ENCODE assay signal across 27 cellular contexts in genomic region chr10:78382047-78382446, GRCh38.
DNase-seq lines count a peak whose midpoint lies in the region; ATAC-seq, FAIRE-seq and TF ChIP-seq lines count a peak whose summit lies in the region.
"Had no signal": no experiment of that assay in that cellular context is flagged by ENCODE, and none has a peak within 500 bp of the region (broad histone marks: within the 10 kb centered on the region; RNA-seq: fewer than 3 reads in every experiment).

No MANE protein-coding gene starts in this region.

- TF ChIP-seq RAD21 in K562 (CRISPR knock-in tag; conservative IDR thresholded peaks at IDR 0.05 in 1 of 2, IDR thresholded peaks at IDR 0.05 in 1 of 2), result no peak

- no peaks in the 10 kb centered on the region for H3K9me3 Mint-ChIP-seq in natural killer cell treated with Interleukin-12 subunit alpha and Interleukin-12 subunit beta and Interleukin-15 and Interleukin-18, amount 100 ng/mL, for 72 hours
- no peaks in the 10 kb centered on the region for H3K9me3 Mint-ChIP-seq in natural killer cell
- H3K9me3 Mint-ChIP-seq in activated naive CD4-positive, alpha-beta T cell treated with anti-CD3 and anti-CD28 coated beads, Interleukin-2, amount 50 U/mL, for 72 hours, result no peaks in the 10 kb centered on the region
- H3K9me3 Mint-ChIP-seq: CD4-positive, alpha-beta memory T cell had no signal

- H3K36me3 Mint-ChIP-seq in natural killer cell treated with Interleukin-12 subunit alpha and Interleukin-12 subunit beta and Interleukin-15 and Interleukin-18, amount 100 ng/mL, for 72 hours, result no peaks in the 10 kb centered on the region
- H3K36me3 Mint-ChIP-seq in natural killer cell, result no peaks in the 10 kb centered on the region
- no peaks in the 10 kb centered on the region for H3K36me3 Mint-ChIP-seq in activated naive CD4-positive, alpha-beta T cell treated with anti-CD3 and anti-CD28 coated beads, Interleukin-2, amount 50 U/mL, for 72 hours
- H3K36me3 Mint-ChIP-seq: CD14-positive monocyte; CD4-positive, alpha-beta memory T cell; CD4-positive, CD25-positive, alpha-beta regulatory T cell had no signal

- H3K27me3 ChIP-seq in K562 (ENCODE audit: control insufficient read depth in 2 of 2, insufficient read depth in 2 of 2, low read length in 2 of 2), result peaks cover 0 to 8% of the 10 kb centered on the region in 2 experiments; a peak in 2 of 5 replicates
- H3K27me3 ChIP-seq: BE2C, BLaER1 had no signal

- no peak overlapping the region for H3K9ac ChIP-seq in K562 (ENCODE audit: insufficient read depth in 1 of 2, low read depth in 2 of 2, low read length in 2 of 2)
- H3K9ac ChIP-seq: BLaER1 had no signal

- no peak overlapping the region for H3K27ac Mint-ChIP-seq in natural killer cell treated with Interleukin-12 subunit alpha and Interleukin-12 subunit beta and Interleukin-15 and Interleukin-18, amount 100 ng/mL, for 72 hours
- no peak overlapping the region for H3K27ac Mint-ChIP-seq in natural killer cell
- no peak overlapping the region for H3K27ac Mint-ChIP-seq in activated naive CD4-positive, alpha-beta T cell treated with anti-CD3 and anti-CD28 coated beads, Interleukin-2, amount 50 U/mL, for 72 hours
- H3K27ac Mint-ChIP-seq: CD14-positive monocyte; CD4-positive, alpha-beta memory T cell; CD4-positive, CD25-positive, alpha-beta regulatory T cell; CD8-positive, alpha-beta memory T cell had no signal

- H3K4me2 ChIP-seq in K562 (ENCODE audit: insufficient read depth, low read length), result no peak overlapping the region
- H3K4me2 ChIP-seq: BLaER1 had no signal

- no peak overlapping the region for H3K27ac ChIP-seq in K562 (ENCODE audit: extremely low read depth, low read depth, low read length)
- H3K27ac ChIP-seq in cingulate gyrus (ENCODE audit: low read depth, low read length), result peak overlapping the region; percentile 21
- peak overlapping the region; percentile 28 for H3K27ac ChIP-seq in temporal lobe (ENCODE audit: low read depth, low read length)
- H3K27ac ChIP-seq: BLaER1 had no signal

- no peak for ATAC-seq in natural killer cell treated with Interleukin-12 subunit alpha and Interleukin-12 subunit beta and Interleukin-15 and Interleukin-18, amount 100 ng/mL, for 72 hours
- no peak for ATAC-seq in natural killer cell
- ATAC-seq in K562, result no peak
- no peak for ATAC-seq in HG03025 (IDR thresholded peaks at IDR 0.05; ENCODE audit: low FRiP score, unreplicated experiment)
- no peak for ATAC-seq in activated naive CD4-positive, alpha-beta T cell treated with anti-CD3 and anti-CD28 coated beads, Interleukin-2, amount 50 U/mL, for 72 hours

- TF ChIP-seq CTCF in natural killer cell (IDR thresholded peaks at IDR 0.05), result no peak
- no peak for TF ChIP-seq CTCF in K562 (IDR thresholded peaks at IDR 0.05 in 2 of 3, conservative IDR thresholded peaks at IDR 0.05 in 1 of 3; ENCODE audit: insufficient read depth in 2 of 3, low read depth in 1 of 3, low read length in 3 of 3)

- DNase-seq in natural killer cell treated with Interleukin-12 subunit alpha and Interleukin-12 subunit beta and Interleukin-15 and Interleukin-18, amount 100 ng/mL, for 72 hours (ENCODE audit: low spot score), result peak; percentile 5
- DNase-seq in natural killer cell, result no peak
- DNase-seq in K562 (ENCODE audit: extremely low read depth in 1 of 4, low spot score in 3 of 4), result no peak
- DNase-seq in activated naive CD4-positive, alpha-beta T cell treated with anti-CD3 and anti-CD28 coated beads, Interleukin-2, amount 50 U/mL, for 72 hours (ENCODE audit: low spot score in 2 of 2), result no peak
- no peak for DNase-seq in NCI-H2107 (lab: John Stamatoyannopoulos, UW)
- DNase-seq: 8988T; ACHN; BE2C; CD4-positive, alpha-beta memory T cell; CD4-positive, CD25-positive, alpha-beta regulatory T cell; CD8-positive, alpha-beta memory T cell; COR-L47; DMS 273 treated with DMSO at 0.1 percent for 48 hours; DMS153; DMS53; DMS79; DND-41; EL; GDM1 had no signal

- H3K4me1 Mint-ChIP-seq in natural killer cell treated with Interleukin-12 subunit alpha and Interleukin-12 subunit beta and Interleukin-15 and Interleukin-18, amount 100 ng/mL, for 72 hours (ENCODE audit: low read depth in 2 of 2), result no peaks in the 10 kb centered on the region
- H3K4me1 Mint-ChIP-seq in natural killer cell, result no peaks in the 10 kb centered on the region
- H3K4me1 Mint-ChIP-seq: CD14-positive monocyte; CD4-positive, alpha-beta memory T cell; CD4-positive, CD25-positive, alpha-beta regulatory T cell; CD8-positive, alpha-beta memory T cell had no signal

- TF ChIP-seq EP300 in K562 (IDR thresholded peaks at IDR 0.05; ENCODE audit: low read length), result no peak

- no peak overlapping the region for H3K4me3 ChIP-seq in K562
- H3K4me3 ChIP-seq: BLaER1 had no signal

- 2% methylated on average over 5 of the region's 5 CpGs for WGBS in K562 (ENCODE audit: insufficient coverage, low coverage, missing lambda C conversion rate)

- H3K27me3 Mint-ChIP-seq in natural killer cell treated with Interleukin-12 subunit alpha and Interleukin-12 subunit beta and Interleukin-15 and Interleukin-18, amount 100 ng/mL, for 72 hours, result peaks cover 12 to 27% of the 10 kb centered on the region in 2 donors
- peaks cover under 1 to 15% of the 10 kb centered on the region in 2 donors for H3K27me3 Mint-ChIP-seq in natural killer cell (ENCODE audit: low read depth in 2 of 2)

- peaks cover 4% of the 10 kb centered on the region; the same call in 1 of the 2 replicates for H4K20me1 ChIP-seq in K562 (replicated peaks; ENCODE audit: control insufficient read depth, insufficient read depth, low read length)
- H4K20me1 ChIP-seq: BLaER1 had no signal

- no peaks in the 10 kb centered on the region for H3K36me3 ChIP-seq in K562 (ENCODE audit: control insufficient read depth, insufficient read depth, low read length)
- H3K36me3 ChIP-seq: BE2C, BLaER1 had no signal

- TF ChIP-seq POLR2A in K562 (conservative IDR thresholded peaks at IDR 0.05), result no peak

- intact Hi-C loops in natural killer cell (cut with micrococcal nuclease) (no loop called here), K562 (cut with micrococcal nuclease) (no loop called here)

- no peaks in the 10 kb centered on the region for H3K9me3 ChIP-seq in K562 (replicated peaks; ENCODE audit: control insufficient read depth, insufficient read depth, low read depth, low read length)
- H3K9me3 ChIP-seq: BE2C had no signal

- no peaks in the 10 kb centered on the region for H3K4me1 ChIP-seq in K562 (replicated peaks in 1 of 2; ENCODE audit: control insufficient read depth in 2 of 2, insufficient read depth in 2 of 2, low read length in 2 of 2)
- H3K4me1 ChIP-seq: BE2C, BLaER1 had no signal

- CTCF ChIA-PET in K562 (lab: Yijun Ruan, JAX; ENCODE audit: low intra/inter-chr PET ratio), result no interaction called here

- no peaks in the 10 kb centered on the region for H3K79me2 ChIP-seq in K562 (ENCODE audit: control insufficient read depth, insufficient read depth, low read length)

- no peaks in the 10 kb centered on the region for H3K9me1 ChIP-seq in K562 (ENCODE audit: control insufficient read depth, insufficient read depth, low read length)

- POLR2A ChIA-PET in K562 (lab: Yijun Ruan, JAX), result no interaction called here

- H2AFZ ChIP-seq in K562 (ENCODE audit: low read depth, low read length), result no peak overlapping the region

- in situ Hi-C loops in K562 (cut with MboI), result no loop called here

- H3K4me3 Mint-ChIP-seq in natural killer cell treated with Interleukin-12 subunit alpha and Interleukin-12 subunit beta and Interleukin-15 and Interleukin-18, amount 100 ng/mL, for 72 hours, result no peak overlapping the region
- H3K4me3 Mint-ChIP-seq in natural killer cell, result no peak overlapping the region
- H3K4me3 Mint-ChIP-seq: CD14-positive monocyte; CD4-positive, alpha-beta memory T cell; CD4-positive, CD25-positive, alpha-beta regulatory T cell; CD8-positive, alpha-beta memory T cell had no signal

- no peak for FAIRE-seq in K562 (lab: Jason Lieb, UNC)
- FAIRE-seq: A204.1, GM12891, GM19239 had no signal

- no TSS peak for BruUV-seq in K562 (replicated peaks; lab: Mats Ljungman, UMichigan)

TF ChIP-seq in K562, 482 proteins besides CTCF, POLR2A, EP300 and RAD21:
- TF ChIP-seq ETV5 (CRISPR knock-in tag; IDR thresholded peaks at IDR 0.05; ENCODE audit: low read depth) (no peak), CBFA2T2 (conservative IDR thresholded peaks at IDR 0.05) (peak; percentile 53; the same call in 1 of the 2 replicates), TOE1 (IDR thresholded peaks at IDR 0.05; ENCODE audit: borderline replicate concordance) (peak; percentile 78), TOE1 (CRISPR knock-in tag; IDR thresholded peaks at IDR 0.05; ENCODE audit: borderline replicate concordance, low read depth) (no peak), RAD51 (IDR thresholded peaks at IDR 0.05; ENCODE audit: borderline replicate concordance, low read depth) (peak; percentile 85), RNF2 (IDR thresholded peaks at IDR 0.05) (no peak), USF2 (CRISPR knock-in tag; IDR thresholded peaks at IDR 0.05) (peak; percentile 46), TFE3 (CRISPR knock-in tag; IDR thresholded peaks at IDR 0.05) (peak; percentile 96)
